Comparison of ENCODE assay signal across 9 cellular contexts in the genomic region with DNA sequence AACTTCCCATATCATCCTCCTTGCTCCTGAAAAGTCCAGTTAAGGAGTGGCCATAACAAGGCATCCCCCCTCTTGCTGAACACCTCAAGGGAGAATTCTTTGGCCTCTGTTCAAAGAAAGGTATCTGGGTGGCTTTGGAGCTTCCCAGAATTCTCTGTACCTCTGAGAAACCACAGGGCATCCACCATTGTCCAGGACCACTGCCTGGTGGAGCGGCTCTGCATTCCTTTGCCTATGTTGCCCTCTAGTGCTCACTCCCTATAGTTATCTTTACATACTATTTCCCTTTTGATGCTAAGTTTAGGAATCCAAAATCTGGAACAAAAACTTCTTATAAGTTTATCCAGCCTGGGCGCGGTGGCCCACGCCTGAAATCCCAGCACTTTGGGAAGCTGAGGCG. TPM values are rescaled to one million over a fixed set of nuclear protein-coding genes. Genes with fewer than 3 reads are reported as not detected.
DNase-seq lines count a peak whose midpoint lies in the region; ATAC-seq and TF ChIP-seq lines count a peak whose summit lies in the region.
"Had no signal": no experiment of that assay in that cellular context is flagged by ENCODE, and none has a peak within 500 bp of the region (broad histone marks: within the 10 kb centered on the region; RNA-seq: fewer than 3 reads in every experiment).

No MANE protein-coding gene starts in this region.

- no peak overlapping the region for H3K4me3 Mint-ChIP-seq in endodermal cell

- H3K4me3 ChIP-seq in OCI-LY3 (ENCODE audit: low read length), result no peak overlapping the region
- H3K4me3 ChIP-seq in endodermal cell (ENCODE audit: low read length), result no peak overlapping the region
- H3K4me3 ChIP-seq in mucosa of descending colon, result no peak overlapping the region
- H3K4me3 ChIP-seq: BLaER1 had no signal

- H3K27ac ChIP-seq in OCI-LY3 (ENCODE audit: low read length) (no peak overlapping the region), endodermal cell (ENCODE audit: low read depth, low read length) (no peak overlapping the region)
- H3K27ac ChIP-seq: BLaER1 had no signal

- H2AFZ ChIP-seq in OCI-LY3 (ENCODE audit: low read depth, low read length), result 0 out of 2 replicates have a peak overlapping the region, but pooled peaks have one; percentile 30

- no peak overlapping the region for H3K9ac ChIP-seq in OCI-LY3 (ENCODE audit: low read length)
- no peak overlapping the region for H3K9ac ChIP-seq in endodermal cell (ENCODE audit: extremely low read depth, low read length, poor library complexity, severe bottlenecking)
- H3K9ac ChIP-seq: BLaER1 had no signal

- no peak overlapping the region for H3K27ac Mint-ChIP-seq in endodermal cell

- WGBS in endodermal cell (ENCODE audit: insufficient coverage in 1 of 2, insufficient read length in 1 of 2), 2 experiments, result 0 to 10% methylated on average over 3 to 5 of the region's 5 CpGs

- H3K36me3 ChIP-seq in OCI-LY3 (replicated peaks; ENCODE audit: low read depth, low read length), result no peaks in the 10 kb centered on the region
- H3K36me3 ChIP-seq in endodermal cell (ENCODE audit: control insufficient read depth, insufficient read depth, low read length), result no peaks in the 10 kb centered on the region
- no peaks in the 10 kb centered on the region for H3K36me3 ChIP-seq in mucosa of descending colon (ENCODE audit: low read depth)
- H3K36me3 ChIP-seq: BLaER1 had no signal

- H3K9me3 ChIP-seq in OCI-LY3 (ENCODE audit: insufficient read depth, low read length), result no peaks in the 10 kb centered on the region
- H3K9me3 ChIP-seq in endodermal cell (ENCODE audit: control insufficient read depth, low read length), result no peaks in the 10 kb centered on the region
- H3K9me3 ChIP-seq in mucosa of descending colon, result no peaks in the 10 kb centered on the region
- H3K9me3 ChIP-seq: BLaER1 had no signal

- H3K4me2 ChIP-seq in OCI-LY3 (ENCODE audit: low read length), result peak overlapping the region; percentile 25; the same call in 1 of the 2 replicates
- H3K4me2 ChIP-seq: BLaER1 had no signal

- intact Hi-C loops in mucosa of descending colon (cut with DNase I, micrococcal nuclease), result loop anchor here in 1 of 2 donors (10.0 kb wide), 1 partner anchor 828 kb away; no protein-coding TSS in a partner anchor

- H3K36me3 Mint-ChIP-seq in endodermal cell (ENCODE audit: low read depth), result no peaks in the 10 kb centered on the region

- H3K79me2 ChIP-seq in OCI-LY3 (ENCODE audit: low read length), result no peaks in the 10 kb centered on the region

- no peaks in the 10 kb centered on the region for H3K27me3 ChIP-seq in OCI-LY3 (ENCODE audit: low read depth, low read length)
- H3K27me3 ChIP-seq in endodermal cell (ENCODE audit: control insufficient read depth, insufficient read depth, low read length, poor library complexity, severe bottlenecking), result no peaks in the 10 kb centered on the region
- H3K27me3 ChIP-seq: BLaER1 had no signal

- peak; percentile 67 for TF ChIP-seq CTCF in OCI-LY3 (IDR thresholded peaks at IDR 0.05; ENCODE audit: low read depth, low read length)
- peak; percentile 89 for TF ChIP-seq CTCF in endodermal cell (conservative IDR thresholded peaks at IDR 0.05)
- TF ChIP-seq CTCF in mucosa of descending colon (IDR thresholded peaks at IDR 0.05), result no peak

- no peaks in the 10 kb centered on the region for H3K27me3 Mint-ChIP-seq in endodermal cell (ENCODE audit: insufficient read depth)

- DNase-seq in NK-92 treated with Interleukin-12 subunit alpha and Interleukin-12 subunit beta, amount 100 ng/mL, for 24 hours (lab: John Stamatoyannopoulos, UW), result peak; percentile 2
- DNase-seq in NK-92 (lab: John Stamatoyannopoulos, UW; ENCODE audit: unreplicated experiment), result no peak
- DNase-seq in HuH-7.5 (ENCODE audit: low spot score), result peak; percentile 25
- DNase-seq in endodermal cell, result peak; percentile 77
- peak in 1 of 3 donors; percentile 38 for DNase-seq in mucosa of descending colon
- DNase-seq in activated CD4-positive, CD25-positive, alpha-beta regulatory T cell treated with anti-CD3 and anti-CD28 coated beads, Interleukin-2, amount 50 U/mL, for 72 hours, result no peak
- no peak for DNase-seq in cerebellar nuclear complex (lab: John Stamatoyannopoulos, UW)

- no peaks in the 10 kb centered on the region for H3K4me1 ChIP-seq in OCI-LY3 (ENCODE audit: low read length)
- H3K4me1 ChIP-seq in endodermal cell (ENCODE audit: control insufficient read depth, insufficient read depth, low read length), result no peaks in the 10 kb centered on the region
- no peaks in the 10 kb centered on the region for H3K4me1 ChIP-seq in mucosa of descending colon (ENCODE audit: low read depth)
- H3K4me1 ChIP-seq: BLaER1 had no signal

- peak; percentile 87 for ATAC-seq in mucosa of descending colon

- no peaks in the 10 kb centered on the region for H4K20me1 ChIP-seq in OCI-LY3 (ENCODE audit: insufficient read depth, low read length)
- H4K20me1 ChIP-seq: BLaER1 had no signal

- H3K4me1 Mint-ChIP-seq in endodermal cell, result no peaks in the 10 kb centered on the region

- no peaks in the 10 kb centered on the region for H3K9me3 Mint-ChIP-seq in endodermal cell

RNA-seq across cellular contexts. Expression of gene CHD9NB, which starts 30.3 kb away (rescaled TPM):
- total RNA-seq in endodermal cell, result 10 to 100 TPM; 13.1 to 14.9 TPM
- polyA plus RNA-seq in endodermal cell (2013, experiment 1 of 2), result 2.8 TPM
- 3.0 TPM for polyA plus RNA-seq in endodermal cell (2013, experiment 2 of 2)
- total RNA-seq in mucosa of descending colon, result 1 to 10 TPM; 2.3 to 5.3 (median 5.2) TPM

RNA-seq across cellular contexts. Expression of gene CHD9, which starts 32.4 kb away (rescaled TPM):
- total RNA-seq in endodermal cell (10 to 100 TPM; 36.8 to 40.5 TPM), mucosa of descending colon (10 to 100 TPM; 65.4 to 95.9 (median 86.6) TPM)
- polyA plus RNA-seq in endodermal cell (2013, experiment 1 of 2), result 39.3 TPM
- 41.4 TPM for polyA plus RNA-seq in endodermal cell (2013, experiment 2 of 2)

Comparison
In these comparisons a context has a peak if more than half of its experiments do, and no peak if none do; other contexts are left out.
1. DNase-seq: peak in NK-92 treated with Interleukin-12 subunit alpha and Interleukin-12 subunit beta, amount 100 ng/mL, for 24 hours (single experiment), HuH-7.5 (single experiment) and endodermal cell (single experiment); none in NK-92 (single experiment), activated CD4-positive, CD25-positive, alpha-beta regulatory T cell treated with anti-CD3 and anti-CD28 coated beads, Interleukin-2, amount 50 U/mL, for 72 hours (single experiment) and cerebellar nuclear complex (0 of 2).